25 cellular contexts compared by ENCODE assay signal in genomic region chr12:113749433-113749815, GRCh38.
"Had no signal": no experiment of that assay in that cellular context is flagged by ENCODE, and none has a peak within 500 bp of the region (broad histone marks: within the 10 kb centered on the region; RNA-seq: fewer than 3 reads in every experiment).

No MANE protein-coding gene starts in this region.

- DNase-seq: activated B cell treated with CpG ODN at 0.5 μM for 24 hours; activated CD4-positive, alpha-beta memory T cell treated with anti-CD3 and anti-CD28 coated beads for 36 hours; activated CD4-positive, alpha-beta T cell treated with anti-CD3 and anti-CD28 coated beads for 4 hours; activated CD4-positive, alpha-beta T cell treated with anti-CD3 and anti-CD28 coated beads, Interleukin-2, amount 10 ng/mL, durations not matched to agents 24 days and 14 days; activated CD4-positive, alpha-beta T cell treated with anti-CD3 and anti-CD28 coated beads, Interleukin-2, amount 50 U/mL, for 1 hour; activated CD4-positive, alpha-beta T cell treated with anti-CD3 and anti-CD28 coated beads, Interleukin-2, amount 50 U/mL, for 4 hours; activated CD4-positive, CD25-positive, alpha-beta regulatory T cell treated with anti-CD3 and anti-CD28 coated beads, Interleukin-2, amount 50 U/mL, for 72 hours; activated CD8-positive, alpha-beta memory T cell treated with anti-CD3 and anti-CD28 coated beads, Interleukin-2, amount 50 U/mL, for 4 hours; activated CD8-positive, alpha-beta T cell treated with anti-CD3 and anti-CD28 coated beads for 36 hours; activated effector memory CD4-positive, alpha-beta T cell treated with anti-CD3 and anti-CD28 coated beads, Interleukin-2, amount 50 U/mL, for 16 hours; activated gamma-delta T cell treated with Interleukin-2 at 50 U/mL for 16 hours; activated naive CD4-positive, alpha-beta T cell; activated naive CD4-positive, alpha-beta T cell treated with anti-CD3 and anti-CD28 coated beads for 36 hours; activated naive CD4-positive, alpha-beta T cell treated with anti-CD3 and anti-CD28 coated beads, Interleukin-2, amount 50 U/mL, for 16 hours; activated naive CD8-positive, alpha-beta T cell treated with anti-CD3 and anti-CD28 coated beads, Interleukin-2, amount 10 ng/mL, durations not matched to agents 7 days and 5 days; activated naive CD8-positive, alpha-beta T cell treated with anti-CD3 and anti-CD28 coated beads, Interleukin-2, amount 50 U/mL, for 24 hours; activated T-cell treated with anti-CD3 and anti-CD28 coated beads for 4 hours; activated T-cell treated with anti-CD3 and anti-CD28 coated beads, Interleukin-2, amount 50 U/mL, for 1 hour; activated T-cell treated with anti-CD3 and anti-CD28 coated beads, Interleukin-2, amount 50 U/mL, for 4 hours; activated T-cell treated with anti-CD3 and anti-CD28 coated beads, Interleukin-2, amount 50 U/mL, for 72 hours; amygdala; anterior cingulate cortex; T-helper 2 cell; T-helper 9 cell had no signal

- ATAC-seq: activated CD8-positive, alpha-beta T cell treated with anti-CD3 and anti-CD28 coated beads for 36 hours; activated naive CD8-positive, alpha-beta T cell treated with anti-CD3 and anti-CD28 coated beads, Interleukin-2, amount 50 U/mL, for 24 hours; activated T-cell treated with anti-CD3 and anti-CD28 coated beads, Interleukin-2, amount 50 U/mL, for 4 hours; activated T-cell treated with anti-CD3 and anti-CD28 coated beads, Interleukin-2, amount 50 U/mL, for 72 hours; activated T-helper 17 cell treated with anti-CD3 and anti-CD28 coated beads, Interleukin-2, amount 50 U/mL, for 72 hours had no signal
